Comparison of ENCODE assay signal across 13 cellular contexts in the genomic region with DNA sequence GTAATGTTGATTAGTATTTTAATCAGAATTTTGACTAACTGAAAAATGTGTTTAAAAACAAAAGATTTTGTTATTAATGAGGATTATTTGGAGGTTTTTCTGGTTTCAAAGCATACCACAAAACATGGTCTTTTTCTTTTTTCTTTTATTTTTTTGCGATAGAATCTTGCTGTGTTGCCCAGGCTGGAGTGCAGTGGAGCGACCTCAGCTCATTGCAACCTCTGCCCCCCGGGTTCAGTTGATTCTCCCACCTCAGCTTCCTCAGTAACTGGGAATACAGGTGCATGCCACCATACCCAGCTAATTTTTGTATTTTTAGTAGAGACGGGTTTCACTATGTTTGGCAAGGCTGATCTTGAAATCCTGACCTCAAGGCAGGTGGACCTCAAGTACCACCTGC. TPM values are rescaled to one million over a fixed set of nuclear protein-coding genes. Genes with fewer than 3 reads are reported as not detected.
DNase-seq lines count a peak whose midpoint lies in the region; ATAC-seq and TF ChIP-seq lines count a peak whose summit lies in the region.
"Had no signal": no experiment of that assay in that cellular context is flagged by ENCODE, and none has a peak within 500 bp of the region (broad histone marks: within the 10 kb centered on the region; RNA-seq: fewer than 3 reads in every experiment).

No MANE protein-coding gene starts in this region.

- ATAC-seq in T-helper 17 cell (no peak), naive B cell (ENCODE audit: low read depth in 2 of 2) (no peak), SK-N-SH treated with all-trans-retinoic acid at 6 μM for 48 hours (no peak)

- H3K27me3 ChIP-seq in BLaER1 (no peaks in the 10 kb centered on the region), DOHH2 (ENCODE audit: control insufficient read depth, low read length) (no peaks in the 10 kb centered on the region), neural progenitor cell (no peaks in the 10 kb centered on the region)

- H3K9me2 ChIP-seq in DOHH2 (replicated peaks; ENCODE audit: control insufficient read depth, low read length), result no peaks in the 10 kb centered on the region

- H3K79me2 ChIP-seq in DOHH2 (ENCODE audit: control insufficient read depth, low read length) (peaks cover 42% of the 10 kb centered on the region), neural progenitor cell (ENCODE audit: low read depth) (no peaks in the 10 kb centered on the region)

- H3K9me3 ChIP-seq in BLaER1, result no peaks in the 10 kb centered on the region
- no peaks in the 10 kb centered on the region for H3K9me3 ChIP-seq in DOHH2 (ENCODE audit: control insufficient read depth, insufficient read depth, low read length)
- no peaks in the 10 kb centered on the region for H3K9me3 ChIP-seq in T-helper 17 cell (ENCODE audit: control insufficient read depth, low read length, poor library complexity, severe bottlenecking)
- no peaks in the 10 kb centered on the region for H3K9me3 ChIP-seq in neural progenitor cell (ENCODE audit: low read depth)
- H3K9me3 ChIP-seq: Caco-2, HAP-1 had no signal

- peak overlapping the region; percentile 94 for H3K27ac Mint-ChIP-seq in T-helper 17 cell
- H3K27ac Mint-ChIP-seq in naive B cell, result peak overlapping the region in 4 of 6 donors; percentile 22 to 90 (median 53)
- no peak overlapping the region for H3K27ac Mint-ChIP-seq in neural progenitor cell
- H3K27ac Mint-ChIP-seq: CD4-positive, CD25-positive, alpha-beta regulatory T cell had no signal

- no peak overlapping the region for H2AFZ ChIP-seq in neural progenitor cell (replicated peaks)

- H3K4me1 ChIP-seq in BLaER1, result peaks cover 63% of the 10 kb centered on the region
- H3K4me1 ChIP-seq in DOHH2 (ENCODE audit: control insufficient read depth, low read length), result peaks cover 80% of the 10 kb centered on the region
- H3K4me1 ChIP-seq in neural progenitor cell, result no peaks in the 10 kb centered on the region
- H3K4me1 ChIP-seq: Caco-2, HAP-1 had no signal

- H3K27ac ChIP-seq in BLaER1, result no peak overlapping the region
- peak overlapping the region; percentile 74 for H3K27ac ChIP-seq in DOHH2 (ENCODE audit: low read depth, low read length)
- H3K27ac ChIP-seq in neural progenitor cell, result no peak overlapping the region

- H3K4me2 ChIP-seq in BLaER1, result peak overlapping the region; percentile 68; the same call in 1 of the 2 replicates
- peak overlapping the region; percentile 63 for H3K4me2 ChIP-seq in DOHH2 (ENCODE audit: low read length)
- H3K4me2 ChIP-seq in neural progenitor cell, result no peak overlapping the region

- H3K9me3 Mint-ChIP-seq in naive B cell, result no peaks in the 10 kb centered on the region
- H3K9me3 Mint-ChIP-seq in neural progenitor cell, result no peaks in the 10 kb centered on the region
- H3K9me3 Mint-ChIP-seq: CD4-positive, CD25-positive, alpha-beta regulatory T cell had no signal

- H3K4me3 Mint-ChIP-seq in T-helper 17 cell, result no peak overlapping the region
- H3K4me3 Mint-ChIP-seq in naive B cell, result no peak overlapping the region
- no peak overlapping the region for H3K4me3 Mint-ChIP-seq in neural progenitor cell
- H3K4me3 Mint-ChIP-seq: CD4-positive, CD25-positive, alpha-beta regulatory T cell had no signal

- TF ChIP-seq CTCF in DOHH2 (IDR thresholded peaks at IDR 0.05; ENCODE audit: low read depth, low read length, poor library complexity, severe bottlenecking), result no peak
- TF ChIP-seq CTCF in neural progenitor cell (IDR thresholded peaks at IDR 0.05), result no peak

- H3K4me3 ChIP-seq in BLaER1, result no peak overlapping the region
- H3K4me3 ChIP-seq in DOHH2 (ENCODE audit: low read length), result no peak overlapping the region
- H3K4me3 ChIP-seq in neural progenitor cell, result no peak overlapping the region
- H3K4me3 ChIP-seq: HAP-1 had no signal

- DNase-seq in T-helper 17 cell, result no peak
- no peak for DNase-seq in naive B cell
- no peak for DNase-seq in neural progenitor cell (ENCODE audit: low spot score)
- DNase-seq in dermis blood vessel endothelial cell, result no peak
- DNase-seq: 8988T; C1 segment of cervical spinal cord; Caco-2; CD4-positive, CD25-positive, alpha-beta regulatory T cell; GDM1 had no signal

- peaks cover 24% of the 10 kb centered on the region for H3K4me1 Mint-ChIP-seq in T-helper 17 cell
- H3K4me1 Mint-ChIP-seq in naive B cell, result peaks cover 7 to 22% (median 19%) of the 10 kb centered on the region in 3 donors
- peaks cover 2% of the 10 kb centered on the region for H3K4me1 Mint-ChIP-seq in neural progenitor cell

- H3F3A ChIP-seq in DOHH2 (ENCODE audit: control insufficient read depth, insufficient read depth), result peaks cover 36% of the 10 kb centered on the region
- H3F3A ChIP-seq in neural progenitor cell (ENCODE audit: low read depth), result peaks cover 17% of the 10 kb centered on the region

- H3K36me3 Mint-ChIP-seq in T-helper 17 cell (ENCODE audit: low read depth) (peaks cover 9% of the 10 kb centered on the region), naive B cell (peaks cover 19% of the 10 kb centered on the region in 2 donors), neural progenitor cell (peaks cover 22% of the 10 kb centered on the region)

- H3K9ac ChIP-seq in BLaER1 (no peak overlapping the region), neural progenitor cell (no peak overlapping the region)

- H3K36me3 ChIP-seq in BLaER1 (peaks cover 62% of the 10 kb centered on the region), DOHH2 (ENCODE audit: control insufficient read depth, low read length) (peaks cover 83% of the 10 kb centered on the region), neural progenitor cell (peaks cover 31% of the 10 kb centered on the region)

- H3K27me3 Mint-ChIP-seq in T-helper 17 cell (no peaks in the 10 kb centered on the region), naive B cell (no peaks in the 10 kb centered on the region), neural progenitor cell (ENCODE audit: insufficient read depth, low read depth) (no peaks in the 10 kb centered on the region)
- H3K27me3 Mint-ChIP-seq: CD4-positive, CD25-positive, alpha-beta regulatory T cell had no signal

- H4K20me1 ChIP-seq in BLaER1, result peaks cover 46% of the 10 kb centered on the region
- no peaks in the 10 kb centered on the region for H4K20me1 ChIP-seq in DOHH2 (ENCODE audit: control insufficient read depth, insufficient read depth, low read depth, low read length)
- peaks cover 3% of the 10 kb centered on the region for H4K20me1 ChIP-seq in neural progenitor cell (ENCODE audit: low read depth)

TF ChIP-seq in SK-N-SH treated with all-trans-retinoic acid at 6 μM for 48 hours, 23 proteins besides CTCF, POLR2A, EP300 and RAD21:
- TF ChIP-seq ISL1 (CRISPR knock-in tag; IDR thresholded peaks at IDR 0.05) (no peak), CREB5 (CRISPR knock-in tag; IDR thresholded peaks at IDR 0.05; ENCODE audit: low read depth) (no peak), SNAI2 (CRISPR knock-in tag; IDR thresholded peaks at IDR 0.05) (no peak), ZNF565 (CRISPR knock-in tag; conservative IDR thresholded peaks at IDR 0.05; ENCODE audit: low read depth) (no peak), ZFP3 (CRISPR knock-in tag; IDR thresholded peaks at IDR 0.05) (no peak), ZNF8 (CRISPR knock-in tag; IDR thresholded peaks at IDR 0.05) (no peak), ARNTL (CRISPR knock-in tag; IDR thresholded peaks at IDR 0.05; ENCODE audit: borderline replicate concordance, low read depth) (no peak), ZFP30 (CRISPR knock-in tag; IDR thresholded peaks at IDR 0.05) (no peak), CSDC2 (CRISPR knock-in tag; IDR thresholded peaks at IDR 0.05) (no peak)
- TF ChIP-seq, protein P1, sequence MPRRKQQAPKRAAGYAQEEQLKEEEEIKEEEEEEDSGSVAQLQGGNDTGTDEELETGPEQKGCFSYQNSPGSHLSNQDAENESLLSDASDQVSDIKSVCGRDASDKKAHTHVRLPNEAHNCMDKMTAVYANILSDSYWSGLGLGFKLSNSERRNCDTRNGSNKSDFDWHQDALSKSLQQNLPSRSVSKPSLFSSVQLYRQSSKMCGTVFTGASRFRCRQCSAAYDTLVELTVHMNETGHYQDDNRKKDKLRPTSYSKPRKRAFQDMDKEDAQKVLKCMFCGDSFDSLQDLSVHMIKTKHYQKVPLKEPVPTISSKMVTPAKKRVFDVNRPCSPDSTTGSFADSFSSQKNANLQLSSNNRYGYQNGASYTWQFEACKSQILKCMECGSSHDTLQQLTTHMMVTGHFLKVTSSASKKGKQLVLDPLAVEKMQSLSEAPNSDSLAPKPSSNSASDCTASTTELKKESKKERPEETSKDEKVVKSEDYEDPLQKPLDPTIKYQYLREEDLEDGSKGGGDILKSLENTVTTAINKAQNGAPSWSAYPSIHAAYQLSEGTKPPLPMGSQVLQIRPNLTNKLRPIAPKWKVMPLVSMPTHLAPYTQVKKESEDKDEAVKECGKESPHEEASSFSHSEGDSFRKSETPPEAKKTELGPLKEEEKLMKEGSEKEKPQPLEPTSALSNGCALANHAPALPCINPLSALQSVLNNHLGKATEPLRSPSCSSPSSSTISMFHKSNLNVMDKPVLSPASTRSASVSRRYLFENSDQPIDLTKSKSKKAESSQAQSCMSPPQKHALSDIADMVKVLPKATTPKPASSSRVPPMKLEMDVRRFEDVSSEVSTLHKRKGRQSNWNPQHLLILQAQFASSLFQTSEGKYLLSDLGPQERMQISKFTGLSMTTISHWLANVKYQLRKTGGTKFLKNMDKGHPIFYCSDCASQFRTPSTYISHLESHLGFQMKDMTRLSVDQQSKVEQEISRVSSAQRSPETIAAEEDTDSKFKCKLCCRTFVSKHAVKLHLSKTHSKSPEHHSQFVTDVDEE (CRISPR knock-in tag; IDR thresholded peaks at IDR 0.05), result no peak

RNA-seq across cellular contexts. Expression of gene SREK1, which starts 24.1 kb away (rescaled TPM):
- total RNA-seq in T-helper 17 cell (100 to 1,000 TPM; 151 to 154 TPM), neural progenitor cell (ENCODE audit: low replicate concordance) (80.5 and 95.6 TPM in 2 replicates), dermis blood vessel endothelial cell (55.8 and 83.4 TPM in 2 replicates)
- polyA plus RNA-seq in naive B cell (ENCODE audit: low read depth in 6 of 6), result 10 to 100 TPM; 12.9 to 32.6 (median 19.0) TPM
